In the genomic region with DNA sequence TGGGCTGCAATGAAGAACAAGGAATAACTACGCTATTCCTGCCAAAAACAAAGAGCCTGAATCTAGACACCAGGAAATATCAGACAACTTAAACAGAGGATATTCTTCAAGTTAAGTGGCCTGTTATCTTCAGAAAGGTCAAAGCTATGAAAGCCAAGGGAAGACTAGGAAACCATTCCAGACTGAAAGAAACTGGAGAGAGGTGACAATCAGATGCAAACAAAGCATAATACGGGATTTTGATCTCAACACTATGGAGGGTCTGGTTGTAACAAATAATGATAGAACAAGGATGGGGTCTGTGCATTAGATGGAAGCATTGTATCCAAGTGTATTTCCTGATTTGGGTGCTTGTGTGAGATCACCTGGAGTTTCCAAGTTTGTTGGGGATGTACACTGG, we compare ENCODE assay signal across 16 cellular contexts. TPM values are rescaled to one million over a fixed set of nuclear protein-coding genes. Genes with fewer than 3 reads are reported as not detected.
A peak's percentile ranks its signal among the peaks of the same experiment; 100 is the strongest.
DNase-seq lines count a peak whose midpoint lies in the region; ATAC-seq and TF ChIP-seq lines count a peak whose summit lies in the region.
"Had no signal": no experiment of that assay in that cellular context is flagged by ENCODE, and none has a peak within 500 bp of the region (broad histone marks: within the 10 kb centered on the region; RNA-seq: fewer than 3 reads in every experiment).

No MANE protein-coding gene starts in this region.

- no peak overlapping the region for H3K27ac ChIP-seq in SK-N-SH (ENCODE audit: low read depth in 2 of 2, low read length in 1 of 2)
- no peak overlapping the region for H3K27ac ChIP-seq in GM23338 (ENCODE audit: low read depth)
- H3K27ac ChIP-seq: 22Rv1, WERI-Rb-1 had no signal

- H3K36me3 ChIP-seq in SK-N-SH (replicated peaks in 1 of 2; ENCODE audit: control insufficient read depth in 1 of 2, insufficient read depth in 2 of 2, low read length in 1 of 2) (peaks cover 10 to 26% of the 10 kb centered on the region in 2 experiments), GM23338 (ENCODE audit: insufficient read depth) (peaks cover 7% of the 10 kb centered on the region; the same call in 1 of the 2 replicates)

- peak overlapping the region; percentile 13; the same call in 2 of the 3 replicates for H3K4me3 Mint-ChIP-seq in GM23338
- peak overlapping the region; percentile 90 for H3K4me3 Mint-ChIP-seq in activated T-helper 17 cell treated with anti-CD3 and anti-CD28 coated beads, Interleukin-2, amount 50 U/mL, for 72 hours
- H3K4me3 Mint-ChIP-seq in natural killer cell treated with Interleukin-12 subunit alpha and Interleukin-12 subunit beta and Interleukin-15 and Interleukin-18, amount 100 ng/mL, for 72 hours = peak overlapping the region; percentile 48

- TF ChIP-seq EP300 in SK-N-SH (IDR thresholded peaks at IDR 0.05; ENCODE audit: borderline replicate concordance in 1 of 2, low read depth in 1 of 2, low read length in 1 of 2) = no peak

- H3K79me2 ChIP-seq in SK-N-SH (ENCODE audit: insufficient read depth) (peaks cover 71% of the 10 kb centered on the region), GM23338 (replicated peaks; ENCODE audit: insufficient read depth) (peaks cover 72% of the 10 kb centered on the region)

- no peak for ATAC-seq in SK-N-SH treated with all-trans-retinoic acid at 6 μM for 48 hours
- ATAC-seq in GM23338 = no peak
- ATAC-seq in activated T-helper 17 cell treated with anti-CD3 and anti-CD28 coated beads, Interleukin-2, amount 50 U/mL, for 72 hours (replicated peaks) = no peak
- no peak for ATAC-seq in natural killer cell treated with Interleukin-12 subunit alpha and Interleukin-12 subunit beta and Interleukin-15 and Interleukin-18, amount 100 ng/mL, for 72 hours

- H3K9me3 ChIP-seq in SK-N-SH = no peaks in the 10 kb centered on the region

- H2AFZ ChIP-seq in SK-N-SH (ENCODE audit: low read depth) = no peak overlapping the region
- H2AFZ ChIP-seq in GM23338 = no peak overlapping the region

- CTCF ChIA-PET in SK-N-SH (lab: Yijun Ruan, JAX) = interaction anchor here (0.9 to 1.2 kb wide), 2 partner anchors 70 to 105 kb away, joined by 3 read pairs; no protein-coding TSS in a partner anchor

- no peak for TF ChIP-seq RAD21 in SK-N-SH (IDR thresholded peaks at IDR 0.05; ENCODE audit: low read length)

- TF ChIP-seq CTCF in SK-N-SH (IDR thresholded peaks at IDR 0.05) (no peak), GM23338 (conservative IDR thresholded peaks at IDR 0.05; ENCODE audit: low read depth in 2 of 2) (no peak)

- peaks cover 3% of the 10 kb centered on the region; the same call in 1 of the 2 replicates for H4K20me1 ChIP-seq in SK-N-SH (ENCODE audit: insufficient read depth)
- no peaks in the 10 kb centered on the region; the same call in 1 of the 2 replicates for H4K20me1 ChIP-seq in GM23338 (replicated peaks; ENCODE audit: insufficient read depth)

- DNase-seq in SK-N-SH (no peak), GM23338 (ENCODE audit: low spot score) (no peak), ACHN (no peak), kidney tubule cell (ENCODE audit: low spot score) (no peak), DMS79 (lab: John Stamatoyannopoulos, UW) (no peak)
- DNase-seq in natural killer cell treated with Interleukin-12 subunit alpha and Interleukin-12 subunit beta and Interleukin-15 and Interleukin-18, amount 100 ng/mL, for 72 hours (ENCODE audit: low spot score) = no peak
- DNase-seq: COR-L47, foreskin fibroblast, MV-4-11, NCI-H2171, OCI-M1, small intestine, WERI-Rb-1 had no signal

- peaks cover 11% of the 10 kb centered on the region for H3K27me3 Mint-ChIP-seq in GM23338 (ENCODE audit: insufficient read depth, low read depth, poor library complexity)
- no peaks in the 10 kb centered on the region for H3K27me3 Mint-ChIP-seq in activated T-helper 17 cell treated with anti-CD3 and anti-CD28 coated beads, Interleukin-2, amount 50 U/mL, for 72 hours
- H3K27me3 Mint-ChIP-seq in natural killer cell treated with Interleukin-12 subunit alpha and Interleukin-12 subunit beta and Interleukin-15 and Interleukin-18, amount 100 ng/mL, for 72 hours = no peaks in the 10 kb centered on the region

- H3K9me2 ChIP-seq in SK-N-SH (no peaks in the 10 kb centered on the region), GM23338 (ENCODE audit: insufficient read depth) (no peaks in the 10 kb centered on the region)

- peaks cover 28% of the 10 kb centered on the region for H3K36me3 Mint-ChIP-seq in GM23338 (ENCODE audit: low read depth)
- peaks cover 77% of the 10 kb centered on the region for H3K36me3 Mint-ChIP-seq in activated T-helper 17 cell treated with anti-CD3 and anti-CD28 coated beads, Interleukin-2, amount 50 U/mL, for 72 hours (ENCODE audit: low read depth)
- peaks cover 9% of the 10 kb centered on the region for H3K36me3 Mint-ChIP-seq in natural killer cell treated with Interleukin-12 subunit alpha and Interleukin-12 subunit beta and Interleukin-15 and Interleukin-18, amount 100 ng/mL, for 72 hours

- H3K4me3 ChIP-seq in SK-N-SH (ENCODE audit: low read depth in 2 of 2, low read length in 1 of 2) (peak overlapping the region in 1 of 2 experiments; percentile 24; a peak in 1 of 4 replicates), GM23338 (no peak overlapping the region)

- WGBS in SK-N-SH (ENCODE audit: low lambda C conversion rate) = 98% methylated on average over 2 of the region's 2 CpGs

- H3K4me2 ChIP-seq in SK-N-SH (peak overlapping the region; percentile 50), GM23338 (no peak overlapping the region)

- H3K9ac ChIP-seq in SK-N-SH = no peak overlapping the region

- in situ Hi-C loops in ACHN (cut with HindIII; ENCODE audit: low pct_ligation_motif_present, low pct_unique_long_range_greater_than_20kb, low sequenced_read_pairs) = no loop called here

- H3K27me3 ChIP-seq in SK-N-SH (ENCODE audit: insufficient read depth) (no peaks in the 10 kb centered on the region), GM23338 (ENCODE audit: insufficient read depth) (no peaks in the 10 kb centered on the region)

- H3F3A ChIP-seq in SK-N-SH (replicated peaks; ENCODE audit: insufficient read depth) (peaks cover 29% of the 10 kb centered on the region), GM23338 (replicated peaks; ENCODE audit: low read depth) (0 out of 2 replicates have a peak, but pooled peaks cover 5% of the 10 kb centered on the region)

- H3K4me1 Mint-ChIP-seq in GM23338 = peaks cover 7% of the 10 kb centered on the region
- H3K4me1 Mint-ChIP-seq in activated T-helper 17 cell treated with anti-CD3 and anti-CD28 coated beads, Interleukin-2, amount 50 U/mL, for 72 hours = peaks cover 17% of the 10 kb centered on the region
- peaks cover 22 to 29% of the 10 kb centered on the region in 2 donors for H3K4me1 Mint-ChIP-seq in natural killer cell treated with Interleukin-12 subunit alpha and Interleukin-12 subunit beta and Interleukin-15 and Interleukin-18, amount 100 ng/mL, for 72 hours (ENCODE audit: low read depth in 2 of 2)

- peak overlapping the region; percentile 16; the same call in 1 of the 2 replicates for H3K27ac Mint-ChIP-seq in GM23338
- H3K27ac Mint-ChIP-seq in activated T-helper 17 cell treated with anti-CD3 and anti-CD28 coated beads, Interleukin-2, amount 50 U/mL, for 72 hours = peak overlapping the region; percentile 74
- H3K27ac Mint-ChIP-seq in natural killer cell treated with Interleukin-12 subunit alpha and Interleukin-12 subunit beta and Interleukin-15 and Interleukin-18, amount 100 ng/mL, for 72 hours = peak overlapping the region; percentile 8 to 26

- H3K4me1 ChIP-seq in SK-N-SH (ENCODE audit: control insufficient read depth in 1 of 2, insufficient read depth in 2 of 2, low read depth in 1 of 2, low read length in 1 of 2) = peaks cover 2 to 15% of the 10 kb centered on the region in 2 experiments; a peak in 2 of 4 replicates
- H3K4me1 ChIP-seq in GM23338 (ENCODE audit: insufficient read depth) = 0 out of 2 replicates have a peak, but pooled peaks cover 6% of the 10 kb centered on the region

- H3K9me3 Mint-ChIP-seq in GM23338 = no peaks in the 10 kb centered on the region
- H3K9me3 Mint-ChIP-seq in activated T-helper 17 cell treated with anti-CD3 and anti-CD28 coated beads, Interleukin-2, amount 50 U/mL, for 72 hours = no peaks in the 10 kb centered on the region
- no peaks in the 10 kb centered on the region for H3K9me3 Mint-ChIP-seq in natural killer cell treated with Interleukin-12 subunit alpha and Interleukin-12 subunit beta and Interleukin-15 and Interleukin-18, amount 100 ng/mL, for 72 hours

- POLR2A ChIA-PET in SK-N-SH (lab: Yijun Ruan, JAX) = no interaction called here

TF ChIP-seq in SK-N-SH, 30 proteins besides CTCF, POLR2A, EP300 and RAD21 (continues in another document):
- no peak for TF ChIP-seq NRF1 (IDR thresholded peaks at IDR 0.05; ENCODE audit: low read depth, low read length)

TF ChIP-seq in SK-N-SH treated with all-trans-retinoic acid at 6 μM for 48 hours, 23 proteins besides CTCF, POLR2A, EP300 and RAD21 (continues in another document):
- TF ChIP-seq ESRRG (CRISPR knock-in tag; IDR thresholded peaks at IDR 0.05) = no peak

RNA-seq across cellular contexts. Expression of a gene that starts 2.7 kb away (rescaled TPM):
- 23.4 and 28.2 TPM in 2 replicates for polyA plus RNA-seq in SK-N-SH (2012; rRNA removed)
- polyA plus RNA-seq in SK-N-SH (2012; cell fraction: cytosol; rRNA removed) = 29.1 and 32.5 TPM in 2 replicates
- polyA plus RNA-seq in SK-N-SH (2012; cell fraction: nucleus; rRNA removed) = 24.2 and 37.9 TPM in 2 replicates
- 115 and 133 TPM in 2 replicates for total RNA-seq in GM23338 (2014; rRNA removed; shearing (Covaris generic))
- polyA plus RNA-seq in GM23338 (2016; fragmentation: Nextera tagmentation; extraction: Ambion mirVana) = 140 and 158 TPM in 2 replicates
- 100 to 1,000 TPM; 145 to 173 TPM for total RNA-seq in activated T-helper 17 cell treated with anti-CD3 and anti-CD28 coated beads, Interleukin-2, amount 50 U/mL, for 72 hours
- total RNA-seq in natural killer cell treated with Interleukin-12 subunit alpha and Interleukin-12 subunit beta and Interleukin-15 and Interleukin-18, amount 100 ng/mL, for 72 hours = 100 to 1,000 TPM; 134 to 136 TPM

RNA-seq across cellular contexts. Expression of a gene that starts 45.9 kb away (rescaled TPM):
- polyA plus RNA-seq in SK-N-SH (2012; rRNA removed) = 44.6 and 62.5 TPM in 2 replicates
- polyA plus RNA-seq in SK-N-SH (2012; cell fraction: cytosol; rRNA removed) = 54.3 and 55.3 TPM in 2 replicates
- 31.6 and 55.2 TPM in 2 replicates for polyA plus RNA-seq in SK-N-SH (2012; cell fraction: nucleus; rRNA removed)
- 16.9 and 17.2 TPM in 2 replicates for total RNA-seq in GM23338 (2014; rRNA removed; shearing (Covaris generic))
- polyA plus RNA-seq in GM23338 (2016; fragmentation: Nextera tagmentation; extraction: Ambion mirVana) = 8.9 and 9.6 TPM in 2 replicates
- total RNA-seq in activated T-helper 17 cell treated with anti-CD3 and anti-CD28 coated beads, Interleukin-2, amount 50 U/mL, for 72 hours = 10 to 100 TPM; 30.9 to 40.3 TPM
- 10 to 100 TPM; 29.8 to 32.2 TPM for total RNA-seq in natural killer cell treated with Interleukin-12 subunit alpha and Interleukin-12 subunit beta and Interleukin-15 and Interleukin-18, amount 100 ng/mL, for 72 hours

RNA-seq across cellular contexts. Expression of a gene that starts 50.3 kb away (rescaled TPM):
- polyA plus RNA-seq in SK-N-SH (2012; rRNA removed) (25.7 and 30.0 TPM in 2 replicates), GM23338 (2016; fragmentation: Nextera tagmentation; extraction: Ambion mirVana) (29.7 and 33.3 TPM in 2 replicates)
- 49.3 and 63.4 TPM in 2 replicates for polyA plus RNA-seq in SK-N-SH (2012; cell fraction: cytosol; rRNA removed)
- 12.9 and 22.1 TPM in 2 replicates for polyA plus RNA-seq in SK-N-SH (2012; cell fraction: nucleus; rRNA removed)
- 74.4 and 75.6 TPM in 2 replicates for total RNA-seq in GM23338 (2014; rRNA removed; shearing (Covaris generic))
- 10 to 100 TPM; 56.0 to 83.6 TPM for total RNA-seq in activated T-helper 17 cell treated with anti-CD3 and anti-CD28 coated beads, Interleukin-2, amount 50 U/mL, for 72 hours
- 10 to 100 TPM; 47.5 to 53.8 TPM for total RNA-seq in natural killer cell treated with Interleukin-12 subunit alpha and Interleukin-12 subunit beta and Interleukin-15 and Interleukin-18, amount 100 ng/mL, for 72 hours

Comparison
In these comparisons a context has a peak if more than half of its experiments do, and no peak if none do; other contexts are left out.
1. H3K27ac Mint-ChIP-seq: peak in every context shown above with its lines; median percentile 74 in activated T-helper 17 cell treated with anti-CD3 and anti-CD28 coated beads, Interleukin-2, amount 50 U/mL, for 72 hours; 17 in natural killer cell treated with Interleukin-12 subunit alpha and Interleukin-12 subunit beta and Interleukin-15 and Interleukin-18, amount 100 ng/mL, for 72 hours; 16 in GM23338.
2. H3K4me3 Mint-ChIP-seq: peak in every context shown above with its lines; median percentile 90 in activated T-helper 17 cell treated with anti-CD3 and anti-CD28 coated beads, Interleukin-2, amount 50 U/mL, for 72 hours; 48 in natural killer cell treated with Interleukin-12 subunit alpha and Interleukin-12 subunit beta and Interleukin-15 and Interleukin-18, amount 100 ng/mL, for 72 hours; 13 in GM23338.